37 cellular contexts compared by ENCODE assay signal in the genomic region with DNA sequence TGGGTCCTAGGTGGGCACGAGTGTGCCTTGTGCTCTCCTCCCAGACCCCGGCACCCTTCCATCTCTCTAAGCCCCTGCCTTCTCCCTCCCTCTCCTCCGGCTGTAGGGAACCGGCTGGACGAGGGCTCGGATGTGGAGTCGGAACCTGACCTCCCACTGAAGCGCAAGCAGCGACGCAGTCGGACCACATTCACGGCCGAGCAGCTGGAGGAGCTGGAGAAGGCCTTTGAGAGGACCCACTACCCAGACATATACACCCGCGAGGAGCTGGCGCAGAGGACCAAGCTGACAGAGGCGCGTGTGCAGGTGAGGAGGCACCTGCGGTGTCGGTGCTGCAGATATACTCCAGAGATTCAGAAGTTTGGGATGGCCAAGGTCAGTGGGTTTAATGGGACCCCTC.
DNase-seq lines count a peak whose midpoint lies in the region; ATAC-seq, FAIRE-seq and TF ChIP-seq lines count a peak whose summit lies in the region.
"Had no signal": no experiment of that assay in that cellular context is flagged by ENCODE, and none has a peak within 500 bp of the region (broad histone marks: within the 10 kb centered on the region; RNA-seq: fewer than 3 reads in every experiment).

No MANE protein-coding gene starts in this region.

- no peak overlapping the region for H3K23ac ChIP-seq in neuronal stem cell (ENCODE audit: low read depth, low read length, poor library complexity)

- H3K9me3 ChIP-seq in endothelial cell of umbilical vein (replicated peaks; ENCODE audit: control insufficient read depth, insufficient read depth, low read length), result no peaks in the 10 kb centered on the region
- no peaks in the 10 kb centered on the region for H3K9me3 ChIP-seq in neuronal stem cell (replicated peaks in 1 of 2; ENCODE audit: control insufficient read depth in 2 of 2, insufficient read depth in 1 of 2, low read depth in 1 of 2, low read length in 2 of 2)
- no peaks in the 10 kb centered on the region for H3K9me3 ChIP-seq in osteoblast (ENCODE audit: low read depth, low read length)
- H3K9me3 ChIP-seq in uterus, result no peaks in the 10 kb centered on the region
- H3K9me3 ChIP-seq: A549; BE2C; BLaER1; BLaER1 treated with 17β-estradiol and CSF1 and Interleukin-3, amounts not matched to agents 10 nM and 100 nM; Caco-2 had no signal

- TF ChIP-seq POLR2A in endothelial cell of umbilical vein (IDR thresholded peaks at IDR 0.05; ENCODE audit: low read depth, low read length) (no peak), uterus (IDR thresholded peaks at IDR 0.05) (no peak)

- peak overlapping the region; percentile 55 for H3K18ac ChIP-seq in neuronal stem cell (ENCODE audit: low read length)

- no peak for TF ChIP-seq CTCF in endothelial cell of umbilical vein (IDR thresholded peaks at IDR 0.05; ENCODE audit: extremely low read depth in 1 of 2, insufficient read depth in 1 of 2, low read depth in 1 of 2, low read length in 2 of 2)
- TF ChIP-seq CTCF in nephron (IDR thresholded peaks at IDR 0.05; ENCODE audit: unreplicated experiment in 3 of 3), result no peak
- TF ChIP-seq CTCF in osteoblast (IDR thresholded peaks at IDR 0.05; ENCODE audit: extremely low read depth, low read depth, low read length), result no peak
- TF ChIP-seq CTCF in uterus (IDR thresholded peaks at IDR 0.05), result no peak

- H3K9me1 ChIP-seq in endothelial cell of umbilical vein (replicated peaks; ENCODE audit: control insufficient read depth, extremely low read depth, insufficient read depth, low read length), result no peaks in the 10 kb centered on the region

- H4K20me1 ChIP-seq in endothelial cell of umbilical vein (replicated peaks; ENCODE audit: control insufficient read depth, extremely low read depth, insufficient read depth, low read length) (no peaks in the 10 kb centered on the region), osteoblast (ENCODE audit: insufficient read depth, low read length) (no peaks in the 10 kb centered on the region)
- H4K20me1 ChIP-seq: BLaER1 had no signal

- H3K27ac ChIP-seq in endothelial cell of umbilical vein (ENCODE audit: insufficient read depth, low read depth, low read length) (no peak overlapping the region), neuronal stem cell (replicated peaks; ENCODE audit: low read length) (no peak overlapping the region), osteoblast (ENCODE audit: low read depth, low read length) (no peak overlapping the region), uterus (no peak overlapping the region)
- H3K27ac ChIP-seq: 22Rv1; A549; BLaER1; BLaER1 treated with 17β-estradiol and CSF1 and Interleukin-3, amounts not matched to agents 10 nM and 100 nM; C4-2B had no signal

- H2AFZ ChIP-seq in endothelial cell of umbilical vein (ENCODE audit: low read depth, low read length) (no peak overlapping the region), neuronal stem cell (ENCODE audit: low read length) (no peak overlapping the region), osteoblast (ENCODE audit: low read length) (no peak overlapping the region)

- no peak overlapping the region for H3K4me3 ChIP-seq in endothelial cell of umbilical vein (replicated peaks in 1 of 3; ENCODE audit: insufficient read depth in 1 of 3, low read depth in 1 of 3, low read length in 3 of 3)
- no peak overlapping the region for H3K4me3 ChIP-seq in neuronal stem cell (ENCODE audit: low read length in 2 of 2)
- no peak overlapping the region for H3K4me3 ChIP-seq in osteoblast (ENCODE audit: insufficient read depth, low read length)
- H3K4me3 ChIP-seq in uterus, result no peak overlapping the region
- H3K4me3 ChIP-seq: A549; BLaER1; BLaER1 treated with 17β-estradiol and CSF1 and Interleukin-3, amounts not matched to agents 10 nM and 100 nM had no signal

- H3K27me3 ChIP-seq in endothelial cell of umbilical vein (ENCODE audit: control insufficient read depth in 2 of 2, insufficient read depth in 2 of 2, low read length in 2 of 2) (no peaks in the 10 kb centered on the region), neuronal stem cell (ENCODE audit: control insufficient read depth in 3 of 3, insufficient read depth in 3 of 3, low read depth in 1 of 3, low read length in 3 of 3) (peaks cover 0 to 8% (median 4%) of the 10 kb centered on the region in 3 experiments), osteoblast (ENCODE audit: insufficient read depth, low read length) (peaks cover 2% of the 10 kb centered on the region), uterus (peaks cover 0 to 3% of the 10 kb centered on the region in 2 donors)
- H3K27me3 ChIP-seq: BE2C had no signal

- no peaks in the 10 kb centered on the region for H3K36me3 Mint-ChIP-seq in nephron (ENCODE audit: low read depth)
- H3K36me3 Mint-ChIP-seq: CD14-positive monocyte; CD4-positive, alpha-beta memory T cell; CD4-positive, CD25-positive, alpha-beta regulatory T cell; CD8-positive, alpha-beta memory T cell; CD8-positive, alpha-beta T cell had no signal

- H3K36me3 ChIP-seq in endothelial cell of umbilical vein (ENCODE audit: control insufficient read depth in 2 of 2, extremely low read depth in 1 of 2, insufficient read depth in 2 of 2, low read length in 2 of 2) (no peaks in the 10 kb centered on the region), neuronal stem cell (replicated peaks in 1 of 2; ENCODE audit: control insufficient read depth in 2 of 2, insufficient read depth in 2 of 2, low read length in 2 of 2) (no peaks in the 10 kb centered on the region), osteoblast (ENCODE audit: insufficient read depth, low read length) (no peaks in the 10 kb centered on the region), uterus (no peaks in the 10 kb centered on the region)
- H3K36me3 ChIP-seq: BE2C; BLaER1; BLaER1 treated with 17β-estradiol and CSF1 and Interleukin-3, amounts not matched to agents 10 nM and 100 nM had no signal

- peak overlapping the region; percentile 29 for H2AK5ac ChIP-seq in neuronal stem cell (ENCODE audit: low read depth, low read length)

- POLR2A ChIA-PET in endothelial cell of umbilical vein (lab: Charles Lee), result no interaction called here

- no peaks in the 10 kb centered on the region for H3K4me1 ChIP-seq in endothelial cell of umbilical vein (ENCODE audit: control insufficient read depth, extremely low read depth, insufficient read depth, low read length)
- peaks cover 0 to 9% of the 10 kb centered on the region in 2 donors for H3K4me1 ChIP-seq in neuronal stem cell (ENCODE audit: control insufficient read depth in 2 of 2, insufficient read depth in 1 of 2, low read depth in 1 of 2, low read length in 2 of 2)
- H3K4me1 ChIP-seq in osteoblast (ENCODE audit: insufficient read depth, low read length), result no peaks in the 10 kb centered on the region
- no peaks in the 10 kb centered on the region for H3K4me1 ChIP-seq in uterus
- H3K4me1 ChIP-seq: A549, BE2C, Caco-2 had no signal

- H3K14ac ChIP-seq in neuronal stem cell (ENCODE audit: low read length), result no peak overlapping the region

- H3K4me1 Mint-ChIP-seq in nephron, result peaks cover 26% of the 10 kb centered on the region
- H3K4me1 Mint-ChIP-seq: B cell; CD14-positive monocyte; CD4-positive, alpha-beta memory T cell; CD4-positive, CD25-positive, alpha-beta regulatory T cell; CD8-positive, alpha-beta memory T cell had no signal

- H3K79me1 ChIP-seq in neuronal stem cell (ENCODE audit: low read depth, low read length), result no peaks in the 10 kb centered on the region

- H2BK120ac ChIP-seq in neuronal stem cell (ENCODE audit: low read depth, low read length), result peak overlapping the region; percentile 93

- H4K8ac ChIP-seq in neuronal stem cell (ENCODE audit: low read depth, low read length), result no peak overlapping the region

- dilution Hi-C loops in endothelial cell of umbilical vein (cut with MboI; ENCODE audit: extremely low pct_ligation_motif_present, low sequenced_read_pairs), result no loop called here

- DNase-seq in endothelial cell of umbilical vein (ENCODE audit: low read depth, low spot score) (no peak), neuronal stem cell (ENCODE audit: low spot score) (no peak), osteoblast (ENCODE audit: insufficient read length, low spot score, missing footprints) (peak; percentile 14), uterus (no peak), NCI-H345 (lab: John Stamatoyannopoulos, UW) (no peak)
- no peak for DNase-seq in activated CD8-positive, alpha-beta memory T cell treated with anti-CD3 and anti-CD28 coated beads for 24 hours
- DNase-seq: 8988T; ACHN; AML-193; BE2C; C1 segment of cervical spinal cord; Caco-2; Calu3; CD4-positive, alpha-beta memory T cell; CD4-positive, alpha-beta T cell; CD4-positive, CD25-positive, alpha-beta regulatory T cell; CD8-positive, alpha-beta memory T cell; CD8-positive, alpha-beta T cell; COR-L47; DMS 273 treated with DMSO at 0.1 percent for 48 hours; DMS153; DMS53; DMS79; DMS79 treated with DMSO at 0.1 percent for 48 hours; DND-41; EL had no signal

- no CpG with 5 or more reads among the region's 20 CpGs for WGBS in neuronal stem cell (ENCODE audit: extremely low coverage in 2 of 2, insufficient read length in 2 of 2, insufficient replicate concordance in 1 of 2), 2 donors

- no peak overlapping the region for H2BK12ac ChIP-seq in neuronal stem cell (ENCODE audit: low read length)

- FAIRE-seq in endothelial cell of umbilical vein (lab: Jason Lieb, UNC), result no peak
- FAIRE-seq: A204.1, A549, D721Med had no signal

- no TSS peak for BruUV-seq in endothelial cell of umbilical vein (replicated peaks; lab: Mats Ljungman, UMichigan)

- H3K9me3 Mint-ChIP-seq in nephron, result no peaks in the 10 kb centered on the region
- H3K9me3 Mint-ChIP-seq: CD14-positive monocyte; CD4-positive, alpha-beta memory T cell; CD4-positive, alpha-beta T cell; CD4-positive, CD25-positive, alpha-beta regulatory T cell; CD8-positive, alpha-beta memory T cell; CD8-positive, alpha-beta T cell had no signal

- H3K79me2 ChIP-seq in endothelial cell of umbilical vein (ENCODE audit: control insufficient read depth, insufficient read depth, low read length), result no peaks in the 10 kb centered on the region
- H3K79me2 ChIP-seq in osteoblast (ENCODE audit: insufficient read depth, low read length), result no peaks in the 10 kb centered on the region

- no peak overlapping the region for H3K4me3 Mint-ChIP-seq in nephron
- H3K4me3 Mint-ChIP-seq: B cell; CD4-positive, alpha-beta memory T cell; CD4-positive, alpha-beta T cell; CD4-positive, CD25-positive, alpha-beta regulatory T cell; CD8-positive, alpha-beta memory T cell; CD8-positive, alpha-beta T cell had no signal

- peaks cover 58% of the 10 kb centered on the region for H3K27me3 Mint-ChIP-seq in nephron (ENCODE audit: low read depth)

- no peak for ATAC-seq in GM21515 (IDR thresholded peaks at IDR 0.05; ENCODE audit: unreplicated experiment)
- ATAC-seq: A549; CD8-positive, alpha-beta T cell had no signal

- H3K27ac Mint-ChIP-seq in nephron, result peak overlapping the region in 2 of 3 experiments; percentile 17 to 69
- H3K27ac Mint-ChIP-seq: B cell; CD14-positive monocyte; CD4-positive, alpha-beta memory T cell; CD4-positive, alpha-beta T cell; CD8-positive, alpha-beta memory T cell; CD8-positive, alpha-beta T cell had no signal

- no peak overlapping the region for H2BK15ac ChIP-seq in neuronal stem cell (ENCODE audit: low read length)

- H3K4me2 ChIP-seq in endothelial cell of umbilical vein (ENCODE audit: insufficient read depth, low read length) (no peak overlapping the region), neuronal stem cell (ENCODE audit: insufficient read depth, low read length, poor library complexity, severe bottlenecking) (no peak overlapping the region), osteoblast (ENCODE audit: insufficient read depth, low read length) (no peak overlapping the region)
- H3K4me2 ChIP-seq: A549; BLaER1; BLaER1 treated with 17β-estradiol and CSF1 and Interleukin-3, amounts not matched to agents 10 nM and 100 nM had no signal

- no peak overlapping the region for H2BK5ac ChIP-seq in neuronal stem cell (ENCODE audit: low read length)

- H3K9ac ChIP-seq in endothelial cell of umbilical vein (replicated peaks; ENCODE audit: extremely low read depth, insufficient read depth, low read length) (no peak overlapping the region), neuronal stem cell (ENCODE audit: low read depth, low read length, poor library complexity) (no peak overlapping the region)
- H3K9ac ChIP-seq: BLaER1; BLaER1 treated with 17β-estradiol and CSF1 and Interleukin-3, amounts not matched to agents 10 nM and 100 nM had no signal

- CTCF ChIA-PET in endothelial cell of umbilical vein (lab: Charles Lee), result no interaction called here

- intact Hi-C loops in endothelial cell of umbilical vein (cut with micrococcal nuclease), result no loop called here
- intact Hi-C loops in uterus (cut with DNase I; ENCODE audit: low total_unique reads), result no loop called here

- no peak overlapping the region for H3K4ac ChIP-seq in neuronal stem cell (ENCODE audit: low read length)

- no peak overlapping the region for H4K91ac ChIP-seq in neuronal stem cell (ENCODE audit: low read depth, low read length, poor library complexity)
